8 cellular contexts compared by ENCODE assay signal in the genomic region with DNA sequence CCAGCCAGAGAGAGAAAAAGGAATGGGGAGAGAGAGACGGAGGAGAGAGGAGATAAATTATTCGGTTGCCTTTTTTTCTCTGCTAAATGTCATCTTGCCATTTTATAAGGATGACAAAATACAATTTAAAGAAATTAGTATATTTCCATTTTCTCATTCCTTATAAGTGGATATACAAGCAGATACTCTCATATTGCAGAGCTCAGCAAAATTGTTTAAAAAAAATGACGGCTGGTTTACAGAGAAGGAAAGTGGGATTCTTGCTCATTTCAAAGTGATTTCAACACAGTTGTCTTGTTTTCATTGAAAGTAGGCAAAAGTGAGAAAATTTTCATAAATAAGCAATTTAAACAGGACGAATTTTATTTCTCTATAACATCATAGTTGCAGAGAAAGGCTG.
"Had no signal": no experiment of that assay in that cellular context is flagged by ENCODE, and none has a peak within 500 bp of the region (broad histone marks: within the 10 kb centered on the region; RNA-seq: fewer than 3 reads in every experiment).

No MANE protein-coding gene starts in this region.

- FAIRE-seq: H54, HTR-8/SVneo had no signal

- H3K9ac ChIP-seq: KMS-11 had no signal

- H3K27ac ChIP-seq: KMS-11 had no signal

- DNase-seq: GOT3, H9, HCEC 1CT, Karpas-422, KBM-7 had no signal

- H3K4me2 ChIP-seq: KMS-11 had no signal
